Comparison of ENCODE assay signal across 12 cellular contexts in the genomic region with DNA sequence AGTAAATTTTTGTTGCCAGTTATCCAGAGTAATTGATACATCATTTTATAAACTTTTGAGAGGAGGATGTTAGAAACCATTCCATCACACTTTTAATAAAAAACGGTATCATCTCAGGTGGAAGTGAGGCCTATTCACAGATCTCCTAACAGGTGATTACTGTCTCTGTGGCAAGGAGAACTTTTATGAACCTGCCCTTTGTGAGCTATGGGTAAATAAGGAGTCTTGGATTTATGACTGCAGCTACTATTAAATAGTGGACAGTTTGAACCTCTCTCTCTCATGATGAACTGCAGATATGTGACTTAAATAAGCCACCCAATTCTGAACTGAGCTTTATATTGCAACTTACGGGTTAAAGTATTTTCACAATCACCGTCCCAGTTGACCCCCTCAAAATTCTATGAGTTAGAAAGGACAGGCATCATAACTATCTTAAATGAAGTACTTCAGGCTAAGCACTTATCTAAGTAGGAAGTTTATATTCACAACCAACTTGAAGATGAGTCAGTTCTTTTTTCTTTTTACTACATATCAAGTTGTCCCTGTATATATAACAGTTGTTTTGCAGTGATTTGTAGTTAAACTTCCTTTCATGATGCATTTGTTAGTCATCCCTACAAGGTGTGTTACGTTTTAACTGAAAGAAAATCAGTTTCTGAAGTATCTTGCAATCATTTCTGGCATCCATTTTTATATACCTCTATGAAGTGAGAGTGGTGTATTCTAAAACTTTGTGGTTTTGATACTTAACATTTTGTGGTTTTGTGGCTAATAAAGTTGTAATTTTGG. TPM values are rescaled to one million over a fixed set of nuclear protein-coding genes. Genes with fewer than 3 reads are reported as not detected.
A peak's percentile ranks its signal among the peaks of the same experiment; 100 is the strongest.
DNase-seq lines count a peak whose midpoint lies in the region; ATAC-seq and TF ChIP-seq lines count a peak whose summit lies in the region.
"Had no signal": no experiment of that assay in that cellular context is flagged by ENCODE, and none has a peak within 500 bp of the region (broad histone marks: within the 10 kb centered on the region; RNA-seq: fewer than 3 reads in every experiment).

No MANE protein-coding gene starts in this region.

- peak; percentile 52 for DNase-seq in BJ (ENCODE audit: low read depth)
- peak; percentile 9 for DNase-seq in glomerular visceral epithelial cell (ENCODE audit: extremely low spot score)
- no peak for DNase-seq in AG08395 (ENCODE audit: low spot score)
- DNase-seq: NCI-H1930, thyroid gland had no signal

- H3K36me3 ChIP-seq in BJ (ENCODE audit: control insufficient read depth, insufficient read depth, low read length) (no peaks in the 10 kb centered on the region), HEK293 (ENCODE audit: control insufficient read depth in 2 of 2, insufficient read depth in 1 of 2, low read length in 2 of 2) (peaks cover 0 to 12% of the 10 kb centered on the region in 2 experiments; a peak in 1 of 3 replicates)
- H3K36me3 ChIP-seq: thyroid gland had no signal

- no peaks in the 10 kb centered on the region for H3K27me3 Mint-ChIP-seq in activated naive CD8-positive, alpha-beta T cell

- H3K27ac Mint-ChIP-seq in activated naive CD8-positive, alpha-beta T cell, result peak overlapping the region; percentile 10
- H3K27ac Mint-ChIP-seq: activated T-helper 1 cell treated with anti-CD3 and anti-CD28 coated beads, Interleukin-12 subunit alpha, Interleukin-12 subunit beta, Interleukin-2, Interleukin-4 antibody, amounts not matched to agents 30 ng/mL and 10 ng/mL and 1 ng/mL, durations not matched to agents 14 hours and 24 hours and 36 hours had no signal

- no peaks in the 10 kb centered on the region for H3K9me3 ChIP-seq in HEK293 (ENCODE audit: control insufficient read depth, insufficient read depth, low read depth, low read length)
- H3K9me3 ChIP-seq: thyroid gland had no signal

- TF ChIP-seq CTCF in BJ (IDR thresholded peaks at IDR 0.05; ENCODE audit: insufficient read depth, low read depth, low read length), result no peak
- TF ChIP-seq CTCF in HEK293 (tag by site-specific recombination; IDR thresholded peaks at IDR 0.05), result no peak

- H3K27me3 ChIP-seq in BJ (ENCODE audit: control insufficient read depth, insufficient read depth, low read length), result no peaks in the 10 kb centered on the region
- H3K27me3 ChIP-seq: thyroid gland had no signal

- POLR2A ChIA-PET in BJ (lab: Charles Lee) (no interaction called here), HEK293 (lab: Yijun Ruan, JAX) (no interaction called here)

- peaks cover 7% of the 10 kb centered on the region for H3K36me3 Mint-ChIP-seq in activated naive CD8-positive, alpha-beta T cell

- H3K4me1 ChIP-seq in HEK293 (ENCODE audit: control insufficient read depth, insufficient read depth, low read length), result peaks cover 20% of the 10 kb centered on the region

- H3K4me3 Mint-ChIP-seq in activated naive CD8-positive, alpha-beta T cell, result no peak overlapping the region
- H3K4me3 Mint-ChIP-seq: activated T-helper 1 cell treated with anti-CD3 and anti-CD28 coated beads, Interleukin-12 subunit alpha, Interleukin-12 subunit beta, Interleukin-2, Interleukin-4 antibody, amounts not matched to agents 30 ng/mL and 10 ng/mL and 1 ng/mL, durations not matched to agents 14 hours and 24 hours and 36 hours had no signal

- CTCF ChIA-PET in BJ (lab: Yijun Ruan, JAX) (interaction anchor here (1.3 to 1.7 kb wide), 2 partner anchors 18 to 22 kb away, joined by 3 to 4 read pairs; no protein-coding TSS in a partner anchor), HEK293 (lab: Yijun Ruan, JAX) (interaction anchor here (0.6 to 1.7 kb wide), 3 partner anchors 8 to 18 kb away, joined by 3 to 4 read pairs (median 4); no protein-coding TSS in a partner anchor)

- no peaks in the 10 kb centered on the region for H3K9me3 Mint-ChIP-seq in activated naive CD8-positive, alpha-beta T cell (ENCODE audit: low read depth)
- H3K9me3 Mint-ChIP-seq: activated T-helper 1 cell treated with anti-CD3 and anti-CD28 coated beads, Interleukin-12 subunit alpha, Interleukin-12 subunit beta, Interleukin-2, Interleukin-4 antibody, amounts not matched to agents 30 ng/mL and 10 ng/mL and 1 ng/mL, durations not matched to agents 14 hours and 24 hours and 36 hours had no signal

- ATAC-seq in GM19035 (IDR thresholded peaks at IDR 0.05; ENCODE audit: unreplicated experiment) (no peak), HG03097 (IDR thresholded peaks at IDR 0.05; ENCODE audit: low FRiP score, unreplicated experiment) (no peak), HG02610 (IDR thresholded peaks at IDR 0.05; ENCODE audit: unreplicated experiment) (no peak)
- ATAC-seq: HepG2 had no signal

- H3K4me3 ChIP-seq in BJ (ENCODE audit: low read depth, low read length), result no peak overlapping the region
- no peak overlapping the region for H3K4me3 ChIP-seq in HEK293 (ENCODE audit: low read depth, low read length)
- H3K4me3 ChIP-seq: thyroid gland had no signal

- H3K4me1 Mint-ChIP-seq in activated naive CD8-positive, alpha-beta T cell (ENCODE audit: low read depth), result peaks cover 53% of the 10 kb centered on the region

- no peak overlapping the region for H3K27ac ChIP-seq in HEK293 (ENCODE audit: extremely low read depth, low read depth, low read length)
- H3K27ac ChIP-seq: thyroid gland had no signal

TF ChIP-seq in HEK293, 187 proteins besides CTCF, POLR2A, EP300 and RAD21:
- TF ChIP-seq, protein P1, sequence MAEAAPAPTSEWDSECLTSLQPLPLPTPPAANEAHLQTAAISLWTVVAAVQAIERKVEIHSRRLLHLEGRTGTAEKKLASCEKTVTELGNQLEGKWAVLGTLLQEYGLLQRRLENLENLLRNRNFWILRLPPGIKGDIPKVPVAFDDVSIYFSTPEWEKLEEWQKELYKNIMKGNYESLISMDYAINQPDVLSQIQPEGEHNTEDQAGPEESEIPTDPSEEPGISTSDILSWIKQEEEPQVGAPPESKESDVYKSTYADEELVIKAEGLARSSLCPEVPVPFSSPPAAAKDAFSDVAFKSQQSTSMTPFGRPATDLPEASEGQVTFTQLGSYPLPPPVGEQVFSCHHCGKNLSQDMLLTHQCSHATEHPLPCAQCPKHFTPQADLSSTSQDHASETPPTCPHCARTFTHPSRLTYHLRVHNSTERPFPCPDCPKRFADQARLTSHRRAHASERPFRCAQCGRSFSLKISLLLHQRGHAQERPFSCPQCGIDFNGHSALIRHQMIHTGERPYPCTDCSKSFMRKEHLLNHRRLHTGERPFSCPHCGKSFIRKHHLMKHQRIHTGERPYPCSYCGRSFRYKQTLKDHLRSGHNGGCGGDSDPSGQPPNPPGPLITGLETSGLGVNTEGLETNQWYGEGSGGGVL (tag by site-specific recombination; IDR thresholded peaks at IDR 0.05), result no peak
- TF ChIP-seq ZNF76 (tag by site-specific recombination; IDR thresholded peaks at IDR 0.05; ENCODE audit: borderline replicate concordance, low read depth), result no peak
- TF ChIP-seq, protein P2, sequence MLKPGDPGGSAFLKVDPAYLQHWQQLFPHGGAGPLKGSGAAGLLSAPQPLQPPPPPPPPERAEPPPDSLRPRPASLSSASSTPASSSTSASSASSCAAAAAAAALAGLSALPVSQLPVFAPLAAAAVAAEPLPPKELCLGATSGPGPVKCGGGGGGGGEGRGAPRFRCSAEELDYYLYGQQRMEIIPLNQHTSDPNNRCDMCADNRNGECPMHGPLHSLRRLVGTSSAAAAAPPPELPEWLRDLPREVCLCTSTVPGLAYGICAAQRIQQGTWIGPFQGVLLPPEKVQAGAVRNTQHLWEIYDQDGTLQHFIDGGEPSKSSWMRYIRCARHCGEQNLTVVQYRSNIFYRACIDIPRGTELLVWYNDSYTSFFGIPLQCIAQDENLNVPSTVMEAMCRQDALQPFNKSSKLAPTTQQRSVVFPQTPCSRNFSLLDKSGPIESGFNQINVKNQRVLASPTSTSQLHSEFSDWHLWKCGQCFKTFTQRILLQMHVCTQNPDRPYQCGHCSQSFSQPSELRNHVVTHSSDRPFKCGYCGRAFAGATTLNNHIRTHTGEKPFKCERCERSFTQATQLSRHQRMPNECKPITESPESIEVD (tag by site-specific recombination; IDR thresholded peaks at IDR 0.05), result peak; percentile 61

RNA-seq across cellular contexts. Expression of gene ZFAND6, which starts 45.9 kb away (rescaled TPM):
- polyA plus RNA-seq in BJ (2011; rRNA removed), result 108 and 156 TPM in 2 replicates
- polyA minus RNA-seq in BJ (2011; rRNA and poly(A)+ RNA removed), result 44.3 and 50.9 TPM in 2 replicates

RNA-seq across cellular contexts. Expression of gene FAH, which starts 47.4 kb away (rescaled TPM):
- 54.8 and 72.3 TPM in 2 replicates for polyA plus RNA-seq in BJ (2011; rRNA removed)
- 54.2 and 96.2 TPM in 2 replicates for polyA minus RNA-seq in BJ (2011; rRNA and poly(A)+ RNA removed)
